24 cellular contexts compared by ENCODE assay signal in genomic region chr7:25663877-25664276, GRCh38.
DNase-seq lines count a peak whose midpoint lies in the region; ATAC-seq, FAIRE-seq and TF ChIP-seq lines count a peak whose summit lies in the region.
"Had no signal": no experiment of that assay in that cellular context is flagged by ENCODE, and none has a peak within 500 bp of the region (broad histone marks: within the 10 kb centered on the region; RNA-seq: fewer than 3 reads in every experiment).

No MANE protein-coding gene starts in this region.

- peak; percentile 32 to 50 for ATAC-seq in left cardiac atrium
- ATAC-seq in HG02840 (IDR thresholded peaks at IDR 0.05; ENCODE audit: low FRiP score, unreplicated experiment), result no peak
- no peak for ATAC-seq in HG02870 (IDR thresholded peaks at IDR 0.05; ENCODE audit: unreplicated experiment)
- ATAC-seq: natural killer cell; stimulated activated naive CD8-positive, alpha-beta T cell treated with anti-CD3 and anti-CD28 coated beads, Interleukin-15, amount 100 ng/mL, for 72 hours had no signal

- H3K4me3 ChIP-seq in AG10803 (ENCODE audit: low read length) (no peak overlapping the region), rectal smooth muscle tissue (ENCODE audit: low read length) (no peak overlapping the region)
- H3K4me3 ChIP-seq: smooth muscle cell had no signal

- peaks cover 43% of the 10 kb centered on the region for H3K4me1 ChIP-seq in rectal smooth muscle tissue (ENCODE audit: control insufficient read depth, insufficient read depth, low read length)

- TF ChIP-seq CTCF in AG10803 (conservative IDR thresholded peaks at IDR 0.05; ENCODE audit: low read length), result no peak

- no peaks in the 10 kb centered on the region for H3K27me3 ChIP-seq in rectal smooth muscle tissue (ENCODE audit: control insufficient read depth, insufficient read depth, low read length)

- H3K9ac ChIP-seq in rectal smooth muscle tissue (ENCODE audit: low read length), result no peak overlapping the region

- peak; percentile 83 for FAIRE-seq in endometrium (lab: Jason Lieb, UNC)
- FAIRE-seq: astrocyte, D721Med, keratinocyte had no signal

- no peaks in the 10 kb centered on the region for H3K36me3 ChIP-seq in rectal smooth muscle tissue (ENCODE audit: control insufficient read depth, insufficient read depth, low read length)

- intact Hi-C loops in left cardiac atrium (cut with DNase I), result no loop called here

- DNase-seq in AG10803 (ENCODE audit: low read depth), result peak; percentile 3
- DNase-seq in left cardiac atrium, result no peak
- no peak for DNase-seq in stimulated activated CD4-positive, alpha-beta T cell treated with anti-CD3 and anti-CD28 coated beads, Interleukin-4, amount 100 ng/mL, for 4 hours
- no peak for DNase-seq in SW 1271 (lab: John Stamatoyannopoulos, UW)
- DNase-seq: ACHN; activated CD4-positive, CD25-positive, alpha-beta regulatory T cell treated with anti-CD3 and anti-CD28 coated beads, Interleukin-2, amount 50 U/mL, for 72 hours; activated T-cell treated with anti-CD3 and anti-CD28 coated beads, Interleukin-2, amount 50 U/mL, for 72 hours; C1 segment of cervical spinal cord; cerebellar nuclear complex; IMR-90; natural killer cell; NCI-H526; posterior cingulate gyrus; RPMI8226; stimulated activated CD4-positive, alpha-beta T cell treated with anti-CD3 and anti-CD28 coated beads, Interleukin-2, amount 100 ng/mL, for 48 hours; stimulated activated naive CD8-positive, alpha-beta T cell treated with anti-CD3 and anti-CD28 coated beads, Interleukin-15, amount 100 ng/mL, for 72 hours had no signal

- peak overlapping the region; percentile 87 for H3K27ac ChIP-seq in rectal smooth muscle tissue (ENCODE audit: low read depth, low read length)

Comparison
In these comparisons a context has a peak if more than half of its experiments do, and no peak if none do; other contexts are left out.
1. ATAC-seq: peak in left cardiac atrium (2 of 2); none in HG02840 (single experiment) and HG02870 (single experiment).